ENCODE assay signal across 24 cellular contexts in the genomic region with DNA sequence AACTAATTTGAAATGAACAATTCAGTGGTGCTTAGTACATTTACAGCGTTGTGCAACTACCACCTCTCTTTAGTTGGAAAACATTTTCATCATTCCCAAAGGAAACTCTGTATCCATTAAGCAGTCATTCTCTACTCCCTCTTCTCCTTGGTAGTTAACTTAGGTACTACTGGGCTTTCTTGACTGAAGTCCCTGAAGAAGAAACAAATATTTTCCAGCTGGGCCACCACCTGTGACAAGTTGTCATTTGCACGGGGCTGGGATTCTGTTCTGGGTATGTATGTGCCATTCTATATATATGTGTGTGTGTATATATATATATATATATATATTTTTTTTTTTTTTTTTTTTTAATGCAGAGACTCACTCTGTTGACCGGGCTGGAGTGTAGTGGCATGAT. TPM values are rescaled to one million over a fixed set of nuclear protein-coding genes. Genes with fewer than 3 reads are reported as not detected.
A peak's percentile ranks its signal among the peaks of the same experiment; 100 is the strongest.
DNase-seq lines count a peak whose midpoint lies in the region; ATAC-seq and TF ChIP-seq lines count a peak whose summit lies in the region.
"Had no signal": no experiment of that assay in that cellular context is flagged by ENCODE, and none has a peak within 500 bp of the region (broad histone marks: within the 10 kb centered on the region; RNA-seq: fewer than 3 reads in every experiment).

No MANE protein-coding gene starts in this region.

- H3K27ac ChIP-seq in left ventricle myocardium inferior (replicated peaks) (peak overlapping the region; percentile 37), right atrium auricular region (no peak overlapping the region), SJSA1 (peak overlapping the region; percentile 14; the same call in 1 of the 2 replicates), coronary artery (no peak overlapping the region)
- H3K27ac ChIP-seq: esophagus squamous epithelium, neutrophil, upper lobe of right lung had no signal

- H3K9ac ChIP-seq in iPS-15b (ENCODE audit: low read depth, low read length): peak overlapping the region; percentile 8

- ATAC-seq in T-cell (replicated peaks in 1 of 4): no peak
- ATAC-seq: left cardiac atrium, upper lobe of right lung had no signal

- H3K27ac Mint-ChIP-seq in T-cell: no peak overlapping the region

- CTCF ChIA-PET in T-cell (lab: Charles Lee): no interaction called here

- H3K4me3 Mint-ChIP-seq in T-cell: no peak overlapping the region

- no peaks in the 10 kb centered on the region for H3K36me3 ChIP-seq in left ventricle myocardium inferior
- no peaks in the 10 kb centered on the region for H3K36me3 ChIP-seq in right atrium auricular region
- H3K36me3 ChIP-seq in SJSA1: no peaks in the 10 kb centered on the region
- no peaks in the 10 kb centered on the region for H3K36me3 ChIP-seq in iPS-15b (ENCODE audit: control insufficient read depth, insufficient read depth, low read length)
- H3K36me3 ChIP-seq: esophagus squamous epithelium, MG63, neutrophil, upper lobe of right lung had no signal

- DNase-seq in left ventricle myocardium inferior (no peak), right atrium auricular region (ENCODE audit: low spot score) (no peak), SJSA1 (ENCODE audit: low read depth in 1 of 2, low spot score in 2 of 2) (no peak), SHP77 (lab: John Stamatoyannopoulos, UW) (no peak), coronary artery (ENCODE audit: low spot score) (no peak), COLO829 (ENCODE audit: low spot score) (no peak), T-cell (no peak)
- DNase-seq: activated CD4-positive, alpha-beta T cell treated with anti-CD3 and anti-CD28 coated beads, Interleukin-2, amount 50 U/mL, for 48 hours; activated T-cell treated with anti-CD3 and anti-CD28 coated beads for 4 hours; anterior cingulate cortex; central memory CD4-positive, alpha-beta T cell; effector CD8-positive, alpha-beta T cell; esophagus squamous epithelium; left cardiac atrium; MG63; NCI-H1436 treated with DMSO at 0.1 percent for 48 hours; NCI-H2171; OCI-M1; SIG-M5; stimulated activated CD4-positive, alpha-beta T cell treated with anti-CD3 and anti-CD28 coated beads, Interleukin-4, amount 100 ng/mL, for 24 hours; upper lobe of right lung had no signal

- intact Hi-C loops in left ventricle myocardium inferior (cut with micrococcal nuclease): no loop called here

- no peaks in the 10 kb centered on the region for H3K27me3 ChIP-seq in left ventricle myocardium inferior (ENCODE audit: low read depth)
- H3K27me3 ChIP-seq in right atrium auricular region: no peaks in the 10 kb centered on the region
- H3K27me3 ChIP-seq in SJSA1 (replicated peaks): no peaks in the 10 kb centered on the region
- H3K27me3 ChIP-seq in iPS-15b (ENCODE audit: control insufficient read depth, insufficient read depth, low read length): no peaks in the 10 kb centered on the region
- H3K27me3 ChIP-seq: esophagus squamous epithelium, MG63, neutrophil, upper lobe of right lung had no signal

- TF ChIP-seq CTCF in left ventricle myocardium inferior (IDR thresholded peaks at IDR 0.05; ENCODE audit: borderline replicate concordance) (no peak), right atrium auricular region (IDR thresholded peaks at IDR 0.05) (no peak), coronary artery (IDR thresholded peaks at IDR 0.05) (no peak)

- POLR2A ChIA-PET in T-cell (lab: Charles Lee): interaction anchor here in 1 of 2 donors (0.7 kb wide), 1 partner anchor 113 kb away, joined by 6 read pairs; no protein-coding TSS in a partner anchor

- H3K9me3 Mint-ChIP-seq in T-cell: no peaks in the 10 kb centered on the region

- no peaks in the 10 kb centered on the region for H3K36me3 Mint-ChIP-seq in T-cell

- peaks cover 31 to 47% (median 42%) of the 10 kb centered on the region in 3 donors for H3K4me1 Mint-ChIP-seq in T-cell

- no peaks in the 10 kb centered on the region for H3K27me3 Mint-ChIP-seq in T-cell

- H3K9me3 ChIP-seq in left ventricle myocardium inferior (replicated peaks) (no peaks in the 10 kb centered on the region), right atrium auricular region (no peaks in the 10 kb centered on the region), SJSA1 (replicated peaks) (peaks cover 3% of the 10 kb centered on the region; the same call in 1 of the 2 replicates), iPS-15b (ENCODE audit: control insufficient read depth, insufficient read depth, low read length) (no peaks in the 10 kb centered on the region)
- H3K9me3 ChIP-seq: esophagus squamous epithelium, neutrophil, upper lobe of right lung had no signal

- H3K4me3 ChIP-seq in left ventricle myocardium inferior: no peak overlapping the region
- H3K4me3 ChIP-seq in right atrium auricular region: no peak overlapping the region
- H3K4me3 ChIP-seq in SJSA1: no peak overlapping the region
- no peak overlapping the region for H3K4me3 ChIP-seq in iPS-15b (ENCODE audit: low read depth, low read length)
- H3K4me3 ChIP-seq in coronary artery: no peak overlapping the region
- H3K4me3 ChIP-seq: esophagus squamous epithelium, MG63, upper lobe of right lung had no signal

- H3K4me1 ChIP-seq in left ventricle myocardium inferior: peaks cover 31% of the 10 kb centered on the region
- H3K4me1 ChIP-seq in right atrium auricular region: peaks cover 0 to 18% of the 10 kb centered on the region in 2 donors
- H3K4me1 ChIP-seq in SJSA1 (replicated peaks): peaks cover 56% of the 10 kb centered on the region
- H3K4me1 ChIP-seq in iPS-15b (ENCODE audit: control insufficient read depth, insufficient read depth, low read length): peaks cover 20% of the 10 kb centered on the region

RNA-seq across cellular contexts. Expression of a gene that starts 15.4 kb away (rescaled TPM):
- total RNA-seq in left ventricle myocardium inferior (0.60 TPM), right atrium auricular region (under 1 TPM in 1 of 2 donors, not detected in 1; 0.85 TPM), T-cell (1 to 10 TPM; 1.8 to 6.3 (median 4.2) TPM)
- total RNA-seq in SJSA1 (2014; rRNA removed; shearing (Covaris generic)): 29.1 and 36.8 TPM in 2 replicates

RNA-seq across cellular contexts. Expression of a gene that starts 48.8 kb away (rescaled TPM):
- total RNA-seq in left ventricle myocardium inferior (not detected), right atrium auricular region (not detected), T-cell (not detected)
- total RNA-seq in SJSA1 (2014; rRNA removed; shearing (Covaris generic)): not detected in 2 replicates
- total RNA-seq: esophagus squamous epithelium, G401, left cardiac atrium, upper lobe of right lung had no signal

RNA-seq across cellular contexts. Expression of a gene that starts 53.6 kb away (rescaled TPM):
- not detected for total RNA-seq in left ventricle myocardium inferior
- not detected for total RNA-seq in right atrium auricular region
- not detected in 2 replicates for total RNA-seq in SJSA1 (2014; rRNA removed; shearing (Covaris generic))
- not detected for total RNA-seq in T-cell
- total RNA-seq: esophagus squamous epithelium, G401, left cardiac atrium, upper lobe of right lung had no signal

RNA-seq across cellular contexts. Expression of a gene that starts 56.5 kb away (rescaled TPM):
- total RNA-seq in left ventricle myocardium inferior (not detected), right atrium auricular region (not detected), T-cell (not detected)
- not detected in 2 replicates for total RNA-seq in SJSA1 (2014; rRNA removed; shearing (Covaris generic))
- total RNA-seq: esophagus squamous epithelium, G401, left cardiac atrium, upper lobe of right lung had no signal

Comparison
In these comparisons a context has a peak if more than half of its experiments do, and no peak if none do; other contexts are left out.
1. H3K27ac ChIP-seq: peak in left ventricle myocardium inferior (single experiment) and SJSA1 (single experiment); none in right atrium auricular region (0 of 2) and coronary artery (0 of 2).